In genomic region chr22:32532819-32533128, GRCh38 we compare ENCODE assay signal across 13 cellular contexts. TPM values are rescaled to one million over a fixed set of nuclear protein-coding genes. Genes with fewer than 3 reads are reported as not detected.
DNase-seq lines count a peak whose midpoint lies in the region; ATAC-seq, FAIRE-seq and TF ChIP-seq lines count a peak whose summit lies in the region.
"Had no signal": no experiment of that assay in that cellular context is flagged by ENCODE, and none has a peak within 500 bp of the region (broad histone marks: within the 10 kb centered on the region; RNA-seq: fewer than 3 reads in every experiment).

No MANE protein-coding gene starts in this region.

- in situ Hi-C loops in HepG2 (cut with HindIII; ENCODE audit: extremely low pct_ligation_motif_present, low pct_unique_long_range_greater_than_20kb), result loop anchor here (25.0 kb wide), 1 partner anchor 680 kb away; no protein-coding TSS in a partner anchor

- H3K27me3 ChIP-seq in body of pancreas (no peaks in the 10 kb centered on the region), HepG2 (ENCODE audit: control insufficient read depth in 1 of 2, insufficient read depth in 2 of 2, low read length in 2 of 2) (no peaks in the 10 kb centered on the region), smooth muscle cell (ENCODE audit: low read depth) (no peaks in the 10 kb centered on the region)

- TF ChIP-seq EP300 in HepG2 (IDR thresholded peaks at IDR 0.05; ENCODE audit: low read depth in 2 of 2, low read length in 2 of 2) (no peak), HepG2 (CRISPR knock-in tag; IDR thresholded peaks at IDR 0.05; ENCODE audit: borderline replicate concordance) (no peak)

- POLR2A ChIA-PET in HepG2 (lab: Yijun Ruan, JAX), result interaction anchor here (0.7 to 8.1 kb wide), 29 partner anchors 9 to 278 kb away, joined by 3 to 145 read pairs (median 8); partner anchors contain the start of gene TIMP3

- H3K4me2 ChIP-seq in HepG2 (ENCODE audit: low read depth, low read length), result peak overlapping the region; percentile 96
- no peak overlapping the region for H3K4me2 ChIP-seq in smooth muscle cell

- intact Hi-C loops in body of pancreas (cut with DNase I), result loop anchor here (10.0 kb wide), 1 partner anchor 272 kb away; the partner anchor contains the start of gene TIMP3
- intact Hi-C loops in HepG2 (cut with micrococcal nuclease; ENCODE audit: unreplicated experiment), result loop anchor here (1.0 to 10.0 kb wide), 2 partner anchors 51 to 452 kb away; no protein-coding TSS in a partner anchor
- intact Hi-C loops in lower leg skin (cut with DNase I; ENCODE audit: low total_unique reads), result loop anchor here (5.0 kb wide), 1 partner anchor 270 kb away; the partner anchor contains the start of gene TIMP3

- H3K79me2 ChIP-seq in HepG2 (ENCODE audit: insufficient read depth, low read length), result no peaks in the 10 kb centered on the region
- peaks cover 7% of the 10 kb centered on the region for H3K79me2 ChIP-seq in smooth muscle cell (ENCODE audit: low read depth)

- DNase-seq in CMK (ENCODE audit: low read depth) (peak; percentile 71), body of pancreas (no peak), HepG2 (ENCODE audit: low spot score) (no peak), smooth muscle cell (lab: John Stamatoyannopoulos, UW; ENCODE audit: unreplicated experiment) (no peak), NCI-H510A treated with DMSO at 0.1 percent for 48 hours (lab: John Stamatoyannopoulos, UW) (no peak), lower leg skin (ENCODE audit: low spot score in 2 of 2) (no peak), left lobe of liver (ENCODE audit: low spot score) (no peak)
- DNase-seq: ACHN; activated CD8-positive, alpha-beta T cell treated with anti-CD3 and anti-CD28 coated beads, Interleukin-2, amount 10 ng/mL, durations not matched to agents 7 days and 5 days; NCI-H1105 had no signal

- H3K9ac ChIP-seq in HepG2 (ENCODE audit: insufficient read depth, low read depth, low read length), result peak overlapping the region; percentile 76
- H3K9ac ChIP-seq in smooth muscle cell (ENCODE audit: low read depth), result peak overlapping the region; percentile 72

- H3K9me3 ChIP-seq in body of pancreas (no peaks in the 10 kb centered on the region), HepG2 (ENCODE audit: low read length) (no peaks in the 10 kb centered on the region), smooth muscle cell (replicated peaks; ENCODE audit: low read depth) (no peaks in the 10 kb centered on the region)

- H3F3A ChIP-seq in smooth muscle cell (ENCODE audit: low read depth), result peaks cover 10% of the 10 kb centered on the region

- H3K27ac ChIP-seq in body of pancreas, result peak overlapping the region in 3 of 4 donors; percentile 51 to 70 (median 63)
- H3K27ac ChIP-seq in HepG2 (ENCODE audit: extremely low read length, insufficient read depth, low read length), result peak overlapping the region; percentile 78
- H3K27ac ChIP-seq in smooth muscle cell (ENCODE audit: low read depth), result peak overlapping the region; percentile 92

- TF ChIP-seq RAD21 in HepG2 (CRISPR knock-in tag; IDR thresholded peaks at IDR 0.05), result no peak

- CTCF ChIA-PET in HepG2 (lab: Yijun Ruan, JAX; ENCODE audit: low intra/inter-chr PET ratio, low total read pairs), result no interaction called here

- no TSS peak for BruUV-seq in HepG2 (replicated peaks; lab: Mats Ljungman, UMichigan)

- no peak overlapping the region for H3K4me3 ChIP-seq in body of pancreas
- H3K4me3 ChIP-seq in HepG2 (replicated peaks in 1 of 3; ENCODE audit: insufficient read depth in 1 of 3, low read depth in 2 of 3, low read length in 3 of 3), result peak overlapping the region; percentile 49 to 72 (median 64); a peak in 4 of 6 replicates
- no peak overlapping the region for H3K4me3 ChIP-seq in smooth muscle cell
- H3K4me3 ChIP-seq in lower leg skin (ENCODE audit: low read depth, poor library complexity, severe bottlenecking), result no peak overlapping the region

- TF ChIP-seq POLR2A in body of pancreas (IDR thresholded peaks at IDR 0.05), result no peak
- TF ChIP-seq POLR2A in HepG2 (IDR thresholded peaks at IDR 0.05; ENCODE audit: insufficient read depth in 1 of 2, low read depth in 2 of 2, low read length in 2 of 2), result no peak
- TF ChIP-seq POLR2A in lower leg skin (IDR thresholded peaks at IDR 0.05), result no peak

- H2AFZ ChIP-seq in HepG2 (ENCODE audit: low read length), result no peak overlapping the region
- H2AFZ ChIP-seq in smooth muscle cell (ENCODE audit: low read depth), result no peak overlapping the region

- TF ChIP-seq CTCF in body of pancreas (IDR thresholded peaks at IDR 0.05) (no peak), HepG2 (CRISPR knock-in tag; IDR thresholded peaks at IDR 0.05) (no peak), smooth muscle cell (IDR thresholded peaks at IDR 0.05; ENCODE audit: borderline replicate concordance, insufficient read depth, poor library complexity, severe bottlenecking) (no peak), lower leg skin (IDR thresholded peaks at IDR 0.05) (no peak)

- H4K20me1 ChIP-seq in HepG2 (ENCODE audit: insufficient read depth, low read length), result no peaks in the 10 kb centered on the region
- H4K20me1 ChIP-seq in smooth muscle cell (ENCODE audit: low read depth), result no peaks in the 10 kb centered on the region

- ATAC-seq in body of pancreas, result no peak
- no peak for ATAC-seq in HepG2
- ATAC-seq in GM21717 (IDR thresholded peaks at IDR 0.05; ENCODE audit: unreplicated experiment), result no peak
- no peak for ATAC-seq in left lobe of liver
- ATAC-seq: activated CD8-positive, alpha-beta T cell treated with anti-CD3 and anti-CD28 coated beads, Interleukin-2, amount 10 ng/mL, durations not matched to agents 7 days and 5 days had no signal

- H3K4me1 ChIP-seq in body of pancreas (peaks cover 21% of the 10 kb centered on the region), HepG2 (ENCODE audit: insufficient read depth, low read length) (peaks cover 94% of the 10 kb centered on the region), smooth muscle cell (ENCODE audit: low read depth) (peaks cover 26% of the 10 kb centered on the region)

- FAIRE-seq in HepG2 (lab: Jason Lieb, UNC), result no peak
- FAIRE-seq: G401.6, GM19239 had no signal

- H3K36me3 ChIP-seq in body of pancreas (replicated peaks in 1 of 2; ENCODE audit: insufficient read depth in 1 of 2, low read depth in 2 of 2), result no peaks in the 10 kb centered on the region
- no peaks in the 10 kb centered on the region for H3K36me3 ChIP-seq in HepG2 (replicated peaks in 1 of 2; ENCODE audit: control insufficient read depth in 1 of 2, insufficient read depth in 2 of 2, low read length in 2 of 2)
- H3K36me3 ChIP-seq in smooth muscle cell (ENCODE audit: low read depth), result no peaks in the 10 kb centered on the region

- 60 to 69% methylated on average over 10 of the region's 10 CpGs for WGBS in body of pancreas, 2 donors
- 34% methylated on average over 10 of the region's 10 CpGs for WGBS in HepG2 (ENCODE audit: low lambda C conversion rate)
- 41% methylated on average over 7 of the region's 10 CpGs for WGBS in smooth muscle cell (ENCODE audit: low lambda C conversion rate)
- 50 to 54% methylated on average over 10 of the region's 10 CpGs for WGBS in lower leg skin, 2 donors

TF ChIP-seq in HepG2, 621 proteins besides CTCF, POLR2A, EP300 and RAD21 (continues in another document):
- TF ChIP-seq, protein P1, sequence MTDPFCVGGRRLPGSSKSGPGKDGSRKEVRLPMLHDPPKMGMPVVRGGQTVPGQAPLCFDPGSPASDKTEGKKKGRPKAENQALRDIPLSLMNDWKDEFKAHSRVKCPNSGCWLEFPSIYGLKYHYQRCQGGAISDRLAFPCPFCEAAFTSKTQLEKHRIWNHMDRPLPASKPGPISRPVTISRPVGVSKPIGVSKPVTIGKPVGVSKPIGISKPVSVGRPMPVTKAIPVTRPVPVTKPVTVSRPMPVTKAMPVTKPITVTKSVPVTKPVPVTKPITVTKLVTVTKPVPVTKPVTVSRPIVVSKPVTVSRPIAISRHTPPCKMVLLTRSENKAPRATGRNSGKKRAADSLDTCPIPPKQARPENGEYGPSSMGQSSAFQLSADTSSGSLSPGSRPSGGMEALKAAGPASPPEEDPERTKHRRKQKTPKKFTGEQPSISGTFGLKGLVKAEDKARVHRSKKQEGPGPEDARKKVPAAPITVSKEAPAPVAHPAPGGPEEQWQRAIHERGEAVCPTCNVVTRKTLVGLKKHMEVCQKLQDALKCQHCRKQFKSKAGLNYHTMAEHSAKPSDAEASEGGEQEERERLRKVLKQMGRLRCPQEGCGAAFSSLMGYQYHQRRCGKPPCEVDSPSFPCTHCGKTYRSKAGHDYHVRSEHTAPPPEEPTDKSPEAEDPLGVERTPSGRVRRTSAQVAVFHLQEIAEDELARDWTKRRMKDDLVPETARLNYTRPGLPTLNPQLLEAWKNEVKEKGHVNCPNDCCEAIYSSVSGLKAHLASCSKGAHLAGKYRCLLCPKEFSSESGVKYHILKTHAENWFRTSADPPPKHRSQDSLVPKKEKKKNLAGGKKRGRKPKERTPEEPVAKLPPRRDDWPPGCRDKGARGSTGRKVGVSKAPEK (CRISPR knock-in tag; IDR thresholded peaks at IDR 0.05; ENCODE audit: borderline replicate concordance), result no peak
- TF ChIP-seq ZNF501 (CRISPR knock-in tag; IDR thresholded peaks at IDR 0.05), result no peak

RNA-seq across cellular contexts. Expression of gene FBXO7, which starts 58.2 kb away (rescaled TPM):
- total RNA-seq in body of pancreas (10 to 100 TPM; 54.2 to 56.7 TPM), HepG2 (2016; rRNA removed; fragmentation: Illumina TruSeq; extraction: Trizol) (105 and 118 TPM in 2 replicates), smooth muscle cell (126 and 138 TPM in 2 replicates), lower leg skin (10 to 100 TPM; 61.6 to 89.4 (median 80.6) TPM), left lobe of liver (53.2 TPM)
- total RNA-seq in HepG2 (2016; cell fraction: cytosol; rRNA removed; fragmentation: Illumina TruSeq; extraction: Trizol; ENCODE audit: low read depth), result 110 and 111 TPM in 2 replicates
- 100 and 116 TPM in 2 replicates for total RNA-seq in HepG2 (2016; cell fraction: insoluble cytoplasmic fraction; rRNA removed; fragmentation: Illumina TruSeq; extraction: Trizol)
- total RNA-seq in HepG2 (2016; cell fraction: membrane; rRNA removed; fragmentation: Illumina TruSeq; extraction: Trizol), result 161 and 169 TPM in 2 replicates
- 64.6 and 67.3 TPM in 2 replicates for total RNA-seq in HepG2 (2016; cell fraction: nucleus; rRNA removed; fragmentation: Illumina TruSeq; extraction: Trizol)
- polyA plus RNA-seq in HepG2 (2011; rRNA removed) (157 and 172 TPM in 2 replicates), smooth muscle cell (141 and 149 TPM in 2 replicates)
- polyA plus RNA-seq in HepG2 (2011; cell fraction: cytosol; rRNA removed), result 129 and 182 TPM in 2 replicates
- polyA plus RNA-seq in HepG2 (2011; cell fraction: nucleus; rRNA removed), result 62.2 and 72.8 TPM in 2 replicates
- 96.5 and 134 TPM in 2 replicates for polyA plus RNA-seq in HepG2 (2012)
- polyA plus RNA-seq in HepG2 (2016; cell fraction: cytosol; fragmentation: Illumina TruSeq; extraction: Trizol; ENCODE audit: low read depth), result 147 and 160 TPM in 2 replicates
- polyA plus RNA-seq in HepG2 (2016; cell fraction: insoluble cytoplasmic fraction; fragmentation: Illumina TruSeq; extraction: Trizol; ENCODE audit: low read depth), result 167 and 172 TPM in 2 replicates
- 197 and 199 TPM in 2 replicates for polyA plus RNA-seq in HepG2 (2016; cell fraction: membrane; fragmentation: Illumina TruSeq; extraction: Trizol; ENCODE audit: low read depth)
- polyA plus RNA-seq in HepG2 (2016; cell fraction: nucleus; fragmentation: Illumina TruSeq; extraction: Trizol; ENCODE audit: insufficient read depth, low read depth), result 96.5 and 96.9 TPM in 2 replicates
- polyA minus RNA-seq in HepG2 (2011; rRNA and poly(A)+ RNA removed; ENCODE audit: low replicate concordance), result 151 and 179 TPM in 2 replicates
- 79.0 and 88.0 TPM in 2 replicates for polyA minus RNA-seq in HepG2 (2011; cell fraction: cytosol; rRNA and poly(A)+ RNA removed)
- 78.5 and 95.4 TPM in 2 replicates for polyA minus RNA-seq in HepG2 (2011; cell fraction: nucleus; rRNA and poly(A)+ RNA removed)

Comparison
In these comparisons a context has a peak if more than half of its experiments do, and no peak if none do; other contexts are left out.
1. H3K4me3 ChIP-seq: peak in HepG2 (3 of 3); none in body of pancreas (0 of 2), smooth muscle cell (single experiment) and lower leg skin (single experiment).
2. Peak in every context shown above with its lines, with median percentiles within 50 percentile points of each other: H3K27ac ChIP-seq.